17 cellular contexts compared by ENCODE assay signal in genomic region chr15:61459785-61460707, GRCh38.
DNase-seq lines count a peak whose midpoint lies in the region; ATAC-seq, FAIRE-seq and TF ChIP-seq lines count a peak whose summit lies in the region.
"Had no signal": no experiment of that assay in that cellular context is flagged by ENCODE, and none has a peak within 500 bp of the region (broad histone marks: within the 10 kb centered on the region; RNA-seq: fewer than 3 reads in every experiment).

No MANE protein-coding gene starts in this region.

- H3K4me3 Mint-ChIP-seq in effector memory CD8-positive, alpha-beta T cell: no peak overlapping the region
- H3K4me3 Mint-ChIP-seq in CD8-positive, alpha-beta T cell: no peak overlapping the region
- H3K4me3 Mint-ChIP-seq: activated CD4-positive, alpha-beta memory T cell treated with anti-CD3 and anti-CD28 coated beads for 36 hours; stimulated activated naive CD8-positive, alpha-beta T cell treated with anti-CD3 and anti-CD28 coated beads, Interleukin-15, Interleukin-2, amounts not matched to agents 100 ng/mL and 50 ng/mL, for 24 hours had no signal

- no peaks in the 10 kb centered on the region for H3K4me1 Mint-ChIP-seq in effector memory CD8-positive, alpha-beta T cell (ENCODE audit: low read depth in 2 of 2)
- no peaks in the 10 kb centered on the region for H3K4me1 Mint-ChIP-seq in CD8-positive, alpha-beta T cell (ENCODE audit: low read depth)

- H2AFZ ChIP-seq in smooth muscle cell (ENCODE audit: low read depth): peak overlapping the region; percentile 67

- FAIRE-seq in HTR-8/SVneo (lab: Jason Lieb, UNC): no peak
- FAIRE-seq: GM12891 had no signal

- H3K9ac ChIP-seq in smooth muscle cell (ENCODE audit: low read depth): no peak overlapping the region

- peaks cover 21 to 22% of the 10 kb centered on the region in 2 donors for H3K27me3 Mint-ChIP-seq in effector memory CD8-positive, alpha-beta T cell
- H3K27me3 Mint-ChIP-seq in CD8-positive, alpha-beta T cell (ENCODE audit: low read depth): peaks cover 12% of the 10 kb centered on the region

- ATAC-seq in effector memory CD8-positive, alpha-beta T cell (replicated peaks): no peak
- no peak for ATAC-seq in CD8-positive, alpha-beta T cell
- ATAC-seq: gastrocnemius medialis, Panc1 had no signal

- H3K79me2 ChIP-seq in smooth muscle cell (ENCODE audit: low read depth): no peaks in the 10 kb centered on the region

- CTCF ChIA-PET in CD8-positive, alpha-beta T cell (lab: Charles Lee): no interaction called here

- no peak for TF ChIP-seq CTCF in fibroblast of the aortic adventitia (IDR thresholded peaks at IDR 0.05; ENCODE audit: insufficient read depth, low read length)
- no peak for TF ChIP-seq CTCF in smooth muscle cell (IDR thresholded peaks at IDR 0.05; ENCODE audit: borderline replicate concordance, insufficient read depth, poor library complexity, severe bottlenecking)
- no peak for TF ChIP-seq CTCF in CD8-positive, alpha-beta T cell (IDR thresholded peaks at IDR 0.05)

- no peaks in the 10 kb centered on the region for H3K9me3 ChIP-seq in smooth muscle cell (replicated peaks; ENCODE audit: low read depth)
- H3K9me3 ChIP-seq in CD8-positive, alpha-beta T cell (ENCODE audit: low read length): no peaks in the 10 kb centered on the region
- H3K9me3 ChIP-seq: gastrocnemius medialis had no signal

- no peak overlapping the region for H3K4me3 ChIP-seq in fibroblast of the aortic adventitia (ENCODE audit: low read depth, low read length)
- H3K4me3 ChIP-seq in smooth muscle cell: no peak overlapping the region
- H3K4me3 ChIP-seq in CD8-positive, alpha-beta T cell (ENCODE audit: low read depth, low read length): no peak overlapping the region
- H3K4me3 ChIP-seq: gastrocnemius medialis had no signal

- intact Hi-C loops in CD8-positive, alpha-beta T cell (cut with DNase I, micrococcal nuclease): no loop called here

- no peaks in the 10 kb centered on the region for H3K4me1 ChIP-seq in smooth muscle cell (ENCODE audit: low read depth)
- H3K4me1 ChIP-seq in CD8-positive, alpha-beta T cell (ENCODE audit: insufficient read depth, low read length): no peaks in the 10 kb centered on the region
- H3K4me1 ChIP-seq: gastrocnemius medialis had no signal

- peak overlapping the region; percentile 61 for H3K4me2 ChIP-seq in smooth muscle cell

- WGBS in smooth muscle cell (ENCODE audit: low lambda C conversion rate): 24% methylated on average over 9 of the region's 9 CpGs

- no peaks in the 10 kb centered on the region for H3K27me3 ChIP-seq in smooth muscle cell (ENCODE audit: low read depth)
- H3K27me3 ChIP-seq in CD8-positive, alpha-beta T cell (ENCODE audit: insufficient read depth, low read length): no peaks in the 10 kb centered on the region
- H3K27me3 ChIP-seq: gastrocnemius medialis had no signal

- H3K36me3 Mint-ChIP-seq in effector memory CD8-positive, alpha-beta T cell (ENCODE audit: insufficient read depth): no peaks in the 10 kb centered on the region
- no peaks in the 10 kb centered on the region for H3K36me3 Mint-ChIP-seq in CD8-positive, alpha-beta T cell
- H3K36me3 Mint-ChIP-seq: activated CD4-positive, alpha-beta memory T cell treated with anti-CD3 and anti-CD28 coated beads for 36 hours had no signal

- H3K27ac Mint-ChIP-seq in effector memory CD8-positive, alpha-beta T cell: no peak overlapping the region
- no peak overlapping the region for H3K27ac Mint-ChIP-seq in CD8-positive, alpha-beta T cell
- H3K27ac Mint-ChIP-seq: activated CD4-positive, alpha-beta memory T cell treated with anti-CD3 and anti-CD28 coated beads for 36 hours; stimulated activated naive CD8-positive, alpha-beta T cell treated with anti-CD3 and anti-CD28 coated beads, Interleukin-15, Interleukin-2, amounts not matched to agents 100 ng/mL and 50 ng/mL, for 24 hours had no signal

- peaks cover 5% of the 10 kb centered on the region for H3F3A ChIP-seq in smooth muscle cell (ENCODE audit: low read depth)

- peak overlapping the region; percentile 60 for H3K27ac ChIP-seq in smooth muscle cell (ENCODE audit: low read depth)
- no peak overlapping the region for H3K27ac ChIP-seq in CD8-positive, alpha-beta T cell (ENCODE audit: low read depth, low read length)
- H3K27ac ChIP-seq: gastrocnemius medialis had no signal

- POLR2A ChIA-PET in CD8-positive, alpha-beta T cell (lab: Charles Lee): interaction anchor here (0.5 kb wide), 1 partner anchor 9 kb away, joined by 3 read pairs; no protein-coding TSS in a partner anchor

- H3K36me3 ChIP-seq in smooth muscle cell (ENCODE audit: low read depth): no peaks in the 10 kb centered on the region
- H3K36me3 ChIP-seq in CD8-positive, alpha-beta T cell (ENCODE audit: insufficient read depth, low read length): no peaks in the 10 kb centered on the region
- H3K36me3 ChIP-seq: gastrocnemius medialis had no signal

- no peaks in the 10 kb centered on the region for H4K20me1 ChIP-seq in smooth muscle cell (ENCODE audit: low read depth)

- peak; percentile 63 for DNase-seq in HS-5 (ENCODE audit: low read depth)
- DNase-seq in SW480 (ENCODE audit: low spot score): peak; percentile 14
- peak; percentile 36 for DNase-seq in fibroblast of the aortic adventitia (ENCODE audit: low read depth)
- DNase-seq in smooth muscle cell (lab: John Stamatoyannopoulos, UW; ENCODE audit: unreplicated experiment): no peak
- DNase-seq in HTR-8/SVneo (ENCODE audit: insufficient read length, low spot score): no peak
- no peak for DNase-seq in effector memory CD8-positive, alpha-beta T cell
- no peak for DNase-seq in CD8-positive, alpha-beta T cell
- DNase-seq: activated CD4-positive, alpha-beta memory T cell treated with anti-CD3 and anti-CD28 coated beads for 36 hours; activated gamma-delta T cell treated with Interleukin-2 at 50 U/mL for 16 hours; Calu3; gastrocnemius medialis; left cardiac atrium; MM.1S; T1000 had no signal

- no peaks in the 10 kb centered on the region for H3K9me3 Mint-ChIP-seq in effector memory CD8-positive, alpha-beta T cell
- H3K9me3 Mint-ChIP-seq in CD8-positive, alpha-beta T cell: no peaks in the 10 kb centered on the region
- H3K9me3 Mint-ChIP-seq: activated CD4-positive, alpha-beta memory T cell treated with anti-CD3 and anti-CD28 coated beads for 36 hours; stimulated activated naive CD8-positive, alpha-beta T cell treated with anti-CD3 and anti-CD28 coated beads, Interleukin-15, Interleukin-2, amounts not matched to agents 100 ng/mL and 50 ng/mL, for 24 hours had no signal

Comparison
In these comparisons a context has a peak if more than half of its experiments do, and no peak if none do; other contexts are left out.
1. DNase-seq: peak in HS-5 (single experiment), SW480 (single experiment) and fibroblast of the aortic adventitia (single experiment); none in smooth muscle cell (single experiment), HTR-8/SVneo (single experiment), effector memory CD8-positive, alpha-beta T cell (0 of 3) and CD8-positive, alpha-beta T cell (0 of 7).